ENCODE assay signal across 24 cellular contexts in the genomic region with DNA sequence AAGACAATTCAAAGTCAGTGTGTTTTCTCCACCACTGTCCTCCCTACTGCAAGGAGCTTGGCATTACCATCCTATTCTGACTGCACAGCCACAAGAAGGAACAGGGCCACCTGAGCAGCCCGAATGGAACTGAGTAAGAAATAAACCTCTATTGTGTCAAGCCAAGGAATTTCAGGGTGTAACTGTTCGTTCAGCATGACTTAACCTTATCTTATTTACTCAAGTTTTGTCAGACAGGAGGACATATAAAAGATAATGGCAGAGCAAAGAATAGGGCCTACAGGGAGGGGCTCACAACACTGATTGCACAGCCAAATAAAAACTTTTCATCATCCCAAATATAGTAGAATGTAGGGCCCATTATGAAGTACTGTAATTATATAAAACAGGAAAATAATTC.
"Had no signal": no experiment of that assay in that cellular context is flagged by ENCODE, and none has a peak within 500 bp of the region (broad histone marks: within the 10 kb centered on the region; RNA-seq: fewer than 3 reads in every experiment).

No MANE protein-coding gene starts in this region.

- H3K36me3 ChIP-seq: esophagus squamous epithelium, left lung, neural progenitor cell, prostate gland, suprapubic skin, transverse colon, vagina had no signal

- H3K27ac ChIP-seq: esophagus squamous epithelium, left lung, neural progenitor cell, parathyroid adenoma, prostate gland, skin epidermis, suprapubic skin, transverse colon, vagina had no signal

- DNase-seq: cerebellar nuclear complex; cortex of kidney; effector memory CD8-positive, alpha-beta T cell; esophagus squamous epithelium; hypothalamus; immature natural killer cell; islet precursor cell; left lung; mesenchymal stem cell; naive thymus-derived CD4-positive, alpha-beta T cell; right cardiac atrium; stimulated activated CD4-positive, alpha-beta T cell treated with anti-CD3 and anti-CD28 coated beads, Interleukin-15, amount 100 ng/mL, for 24 hours; stimulated activated CD4-positive, alpha-beta T cell treated with anti-CD3 and anti-CD28 coated beads, Interleukin-2, amount 100 ng/mL, for 48 hours; stimulated activated naive B cell treated with anti-CD40 and anti-IgM and Interleukin-4, amounts not matched to agents 10 μg/mL and 1 μg/mL and 100 μg/mL, for 72 hours; stimulated activated naive CD8-positive, alpha-beta T cell treated with anti-CD3 and anti-CD28 coated beads, Interleukin-15, amount 100 ng/mL, for 72 hours; transverse colon had no signal

- FAIRE-seq: endometrium, frontal cortex had no signal

- ATAC-seq: effector memory CD8-positive, alpha-beta T cell; left lung; naive thymus-derived CD4-positive, alpha-beta T cell; right cardiac atrium; stimulated activated naive B cell treated with anti-CD40 and anti-IgM and Interleukin-4, amounts not matched to agents 10 μg/mL and 1 μg/mL and 100 μg/mL, for 72 hours; stimulated activated naive CD8-positive, alpha-beta T cell treated with anti-CD3 and anti-CD28 coated beads, Interleukin-15, amount 100 ng/mL, for 72 hours had no signal

- H3K27me3 ChIP-seq: esophagus squamous epithelium, left lung, neural progenitor cell, suprapubic skin, transverse colon, vagina had no signal

- H3K4me3 ChIP-seq: esophagus squamous epithelium, left lung, neural progenitor cell, prostate gland, skin epidermis, suprapubic skin, transverse colon, vagina had no signal

- H3K9me3 ChIP-seq: esophagus squamous epithelium, left lung, prostate gland, suprapubic skin, transverse colon, vagina had no signal

- H3K4me1 ChIP-seq: left lung, neural progenitor cell, parathyroid adenoma, prostate gland, vagina had no signal
